In genomic region chr1:39196244-39197215, GRCh38 we compare ENCODE assay signal across 8 cellular contexts. TPM values are rescaled to one million over a fixed set of nuclear protein-coding genes. Genes with fewer than 3 reads are reported as not detected.
DNase-seq lines count a peak whose midpoint lies in the region; ATAC-seq and TF ChIP-seq lines count a peak whose summit lies in the region.

No MANE protein-coding gene starts in this region.

- H3K4me3 Mint-ChIP-seq in activated CD8-positive, alpha-beta T cell treated with anti-CD3 and anti-CD28 coated beads, Interleukin-2, amount 10 ng/mL, durations not matched to agents 7 days and 5 days, result peak overlapping the region; percentile 71

- CTCF ChIA-PET in activated CD8-positive, alpha-beta T cell treated with anti-CD3 and anti-CD28 coated beads, Interleukin-2, amount 10 ng/mL, durations not matched to agents 7 days and 5 days (lab: Charles Lee), result interaction anchor here (1.0 to 1.6 kb wide), 4 partner anchors 9 to 62 kb away, joined by 3 to 6 read pairs (median 5); no protein-coding TSS in a partner anchor

- H3K36me3 Mint-ChIP-seq in activated CD8-positive, alpha-beta T cell treated with anti-CD3 and anti-CD28 coated beads, Interleukin-2, amount 10 ng/mL, durations not matched to agents 7 days and 5 days (ENCODE audit: low read depth), result no peaks in the 10 kb centered on the region

- H3K4me3 ChIP-seq in fibroblast of pulmonary artery (replicated peaks; ENCODE audit: low read depth, low read length), result no peak overlapping the region

- H3K27ac Mint-ChIP-seq in activated CD8-positive, alpha-beta T cell treated with anti-CD3 and anti-CD28 coated beads, Interleukin-2, amount 10 ng/mL, durations not matched to agents 7 days and 5 days, result peak overlapping the region; percentile 98

- peak; percentile 52 for DNase-seq in NAMALWA (ENCODE audit: low spot score)
- peak; percentile 82 for DNase-seq in activated CD8-positive, alpha-beta T cell treated with anti-CD3 and anti-CD28 coated beads, Interleukin-2, amount 10 ng/mL, durations not matched to agents 7 days and 5 days
- peak; percentile 49 for DNase-seq in fibroblast of pulmonary artery (ENCODE audit: low read depth)
- peak; percentile 56 for DNase-seq in stimulated activated naive CD8-positive, alpha-beta T cell treated with anti-CD3 and anti-CD28 coated beads, Interleukin-15, Interleukin-2, amounts not matched to agents 100 U/mL and 50 U/mL, for 24 hours
- no peak for DNase-seq in hippocampal formation (lab: John Stamatoyannopoulos, UW)

- POLR2A ChIA-PET in activated CD8-positive, alpha-beta T cell treated with anti-CD3 and anti-CD28 coated beads, Interleukin-2, amount 10 ng/mL, durations not matched to agents 7 days and 5 days (lab: Charles Lee), result interaction anchor here (1.8 to 2.3 kb wide), 2 partner anchors 9 to 19 kb away, joined by 8 to 26 read pairs; no protein-coding TSS in a partner anchor

- H3K9me3 Mint-ChIP-seq in activated CD8-positive, alpha-beta T cell treated with anti-CD3 and anti-CD28 coated beads, Interleukin-2, amount 10 ng/mL, durations not matched to agents 7 days and 5 days (ENCODE audit: insufficient read depth), result no peaks in the 10 kb centered on the region

- H3K27me3 Mint-ChIP-seq in activated CD8-positive, alpha-beta T cell treated with anti-CD3 and anti-CD28 coated beads, Interleukin-2, amount 10 ng/mL, durations not matched to agents 7 days and 5 days (ENCODE audit: low read depth), result no peaks in the 10 kb centered on the region

- TF ChIP-seq CTCF in fibroblast of pulmonary artery (IDR thresholded peaks at IDR 0.05; ENCODE audit: low read length, missing control alignments), result no peak

- H3K4me1 Mint-ChIP-seq in activated CD8-positive, alpha-beta T cell treated with anti-CD3 and anti-CD28 coated beads, Interleukin-2, amount 10 ng/mL, durations not matched to agents 7 days and 5 days (ENCODE audit: low read depth), result peaks cover 80% of the 10 kb centered on the region

- ATAC-seq in GM19043 (IDR thresholded peaks at IDR 0.05; ENCODE audit: low read depth, unreplicated experiment), result peak; percentile 63
- ATAC-seq in activated CD8-positive, alpha-beta T cell treated with anti-CD3 and anti-CD28 coated beads, Interleukin-2, amount 10 ng/mL, durations not matched to agents 7 days and 5 days, result peak; percentile 47
- ATAC-seq in stimulated activated naive CD8-positive, alpha-beta T cell treated with anti-CD3 and anti-CD28 coated beads, Interleukin-15, Interleukin-2, amounts not matched to agents 100 U/mL and 50 U/mL, for 24 hours, result peak; percentile 48
- no peak for ATAC-seq in HG02852 (IDR thresholded peaks at IDR 0.05; ENCODE audit: unreplicated experiment)
- no peak for ATAC-seq in GM18873 (IDR thresholded peaks at IDR 0.05; ENCODE audit: low FRiP score, unreplicated experiment)

RNA-seq across cellular contexts. Expression of gene MACF1, which starts 8.0 kb away (rescaled TPM):
- total RNA-seq in activated CD8-positive, alpha-beta T cell treated with anti-CD3 and anti-CD28 coated beads, Interleukin-2, amount 10 ng/mL, durations not matched to agents 7 days and 5 days, result 100 to 1,000 TPM; 353 to 366 TPM

Comparison
In these comparisons a context has a peak if more than half of its experiments do, and no peak if none do; other contexts are left out.
1. ATAC-seq: peak in GM19043 (single experiment), activated CD8-positive, alpha-beta T cell treated with anti-CD3 and anti-CD28 coated beads, Interleukin-2, amount 10 ng/mL, durations not matched to agents 7 days and 5 days (single experiment) and stimulated activated naive CD8-positive, alpha-beta T cell treated with anti-CD3 and anti-CD28 coated beads, Interleukin-15, Interleukin-2, amounts not matched to agents 100 U/mL and 50 U/mL, for 24 hours (single experiment); none in HG02852 (single experiment) and GM18873 (single experiment).
2. DNase-seq: peak in NAMALWA (single experiment), activated CD8-positive, alpha-beta T cell treated with anti-CD3 and anti-CD28 coated beads, Interleukin-2, amount 10 ng/mL, durations not matched to agents 7 days and 5 days (single experiment), fibroblast of pulmonary artery (single experiment) and stimulated activated naive CD8-positive, alpha-beta T cell treated with anti-CD3 and anti-CD28 coated beads, Interleukin-15, Interleukin-2, amounts not matched to agents 100 U/mL and 50 U/mL, for 24 hours (single experiment); none in hippocampal formation (0 of 2).